25 cellular contexts compared by ENCODE assay signal in the genomic region with DNA sequence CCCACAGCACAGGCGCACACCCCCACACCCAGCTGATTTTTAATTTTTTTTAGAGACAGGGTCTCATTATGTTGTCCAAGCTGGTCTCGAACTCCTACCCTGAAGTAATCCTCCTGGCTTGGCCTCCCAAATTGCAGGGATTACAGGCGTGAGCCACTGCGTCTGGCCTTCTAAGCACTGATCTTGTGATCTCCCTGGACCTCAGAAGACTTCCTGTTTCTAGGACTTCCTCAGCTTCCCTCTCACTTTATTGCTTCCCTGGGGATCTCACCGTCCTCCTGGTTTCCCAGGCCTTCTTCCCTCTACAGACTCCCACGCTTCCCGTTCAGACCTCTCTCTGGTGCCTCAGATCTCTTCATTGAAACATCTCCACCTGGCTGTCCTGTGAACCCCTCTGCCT.
"Had no signal": no experiment of that assay in that cellular context is flagged by ENCODE, and none has a peak within 500 bp of the region (broad histone marks: within the 10 kb centered on the region; RNA-seq: fewer than 3 reads in every experiment).

No MANE protein-coding gene starts in this region.

- H3K27ac ChIP-seq: body of pancreas, cardiac muscle cell, esophagus muscularis mucosa, left ventricle myocardium inferior, pancreas, psoas muscle, right atrium auricular region, VCaP had no signal

- DNase-seq: activated CD4-positive, alpha-beta T cell treated with anti-CD3 and anti-CD28 coated beads, Interleukin-2, amount 50 U/mL, for 1 hour; activated CD4-positive, CD25-positive, alpha-beta regulatory T cell treated with anti-CD3 and anti-CD28 coated beads, Interleukin-2, amount 50 U/mL, for 72 hours; activated gamma-delta T cell treated with Interleukin-2 at 50 U/mL for 16 hours; activated T-cell treated with anti-CD3 and anti-CD28 coated beads for 4 hours; anterior cingulate cortex; body of pancreas; effector memory CD4-positive, alpha-beta T cell; hippocampal formation; kidney glomerular epithelial cell; left ventricle myocardium inferior; mammary epithelial cell; naive thymus-derived CD8-positive, alpha-beta T cell; psoas muscle; stimulated activated CD4-positive, alpha-beta T cell treated with anti-CD3 and anti-CD28 coated beads, Interleukin-4, amount 100 ng/mL, for 1 hour; stimulated activated naive CD4-positive, alpha-beta T cell treated with Interleukin-2 at 50 U/mL for 16 hours; T-helper 17 cell had no signal

- H3K27me3 Mint-ChIP-seq: activated naive CD4-positive, alpha-beta T cell treated with anti-CD3 and anti-CD28 coated beads, Interleukin-2, amount 50 U/mL, for 24 hours; naive thymus-derived CD8-positive, alpha-beta T cell; T-helper 17 cell had no signal

- H3K4me1 Mint-ChIP-seq: mesothelial cell of epicardium had no signal

- H3K9me3 ChIP-seq: body of pancreas, esophagus muscularis mucosa, left ventricle myocardium inferior, pancreas, psoas muscle, right atrium auricular region, spleen had no signal

- H3K27me3 ChIP-seq: body of pancreas, cardiac muscle cell, esophagus muscularis mucosa, pancreas, right atrium auricular region, spleen had no signal

- FAIRE-seq: frontal cortex, pancreas had no signal

- H3K4me3 ChIP-seq: body of pancreas, cardiac muscle cell, esophagus muscularis mucosa, left ventricle myocardium inferior, pancreas, psoas muscle, right atrium auricular region, spleen had no signal

- H3K27ac Mint-ChIP-seq: activated naive CD4-positive, alpha-beta T cell treated with anti-CD3 and anti-CD28 coated beads, Interleukin-2, amount 50 U/mL, for 24 hours; mesothelial cell of epicardium; T-helper 17 cell had no signal

- H3K4me3 Mint-ChIP-seq: activated naive CD4-positive, alpha-beta T cell treated with anti-CD3 and anti-CD28 coated beads, Interleukin-2, amount 50 U/mL, for 24 hours; mesothelial cell of epicardium; naive thymus-derived CD8-positive, alpha-beta T cell; T-helper 17 cell had no signal

- H3K9me3 Mint-ChIP-seq: activated naive CD4-positive, alpha-beta T cell treated with anti-CD3 and anti-CD28 coated beads, Interleukin-2, amount 50 U/mL, for 24 hours; mesothelial cell of epicardium; naive thymus-derived CD8-positive, alpha-beta T cell had no signal

- ATAC-seq: body of pancreas; naive thymus-derived CD8-positive, alpha-beta T cell; pancreas; psoas muscle; T-helper 17 cell had no signal

- H3K4me1 ChIP-seq: body of pancreas, esophagus muscularis mucosa, left ventricle myocardium inferior, pancreas, psoas muscle, right atrium auricular region had no signal
